7 cellular contexts compared by ENCODE assay signal in the genomic region with DNA sequence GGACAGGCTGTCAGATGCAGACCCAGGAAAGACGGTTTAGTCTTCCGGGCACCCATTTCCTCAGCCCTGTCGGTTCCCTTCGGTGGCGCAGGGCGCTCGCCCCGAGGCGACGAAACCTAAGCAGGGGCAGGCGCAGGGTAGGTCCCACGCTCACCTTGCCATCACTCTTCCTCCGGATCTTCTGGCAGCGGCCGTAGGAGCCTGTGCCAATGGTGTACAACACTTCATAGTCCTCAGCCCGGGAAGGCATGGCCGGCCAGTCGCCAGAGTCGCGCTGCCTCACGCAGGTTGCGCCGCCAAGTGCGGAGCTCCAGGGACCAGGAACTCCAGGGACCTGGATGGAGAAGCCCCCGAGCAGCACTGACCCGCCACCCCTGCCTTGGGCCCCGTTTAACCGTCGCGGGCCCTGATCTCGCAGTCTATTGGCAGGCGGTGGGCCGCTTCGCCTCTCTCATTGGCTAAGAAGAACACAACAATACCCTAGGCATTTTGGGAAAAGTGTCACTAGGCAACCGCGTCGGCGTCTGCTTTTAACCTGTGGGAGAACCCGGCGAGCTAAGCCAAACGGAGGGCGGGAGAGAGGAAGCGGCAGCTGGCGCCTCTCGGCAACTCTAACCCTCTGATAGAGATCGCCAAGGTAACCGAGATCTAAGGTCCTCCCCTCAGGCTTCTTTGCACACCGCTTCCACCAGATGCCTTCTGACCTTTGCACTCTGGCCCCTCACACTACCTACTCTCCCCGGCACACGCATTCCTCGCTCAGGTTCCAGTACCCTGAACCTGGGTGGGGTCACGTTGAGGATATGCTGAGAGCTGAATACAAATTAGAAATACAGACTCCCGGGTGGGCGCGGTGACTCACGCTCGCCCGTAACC. TPM values are rescaled to one million over a fixed set of nuclear protein-coding genes. Genes with fewer than 3 reads are reported as not detected.
DNase-seq lines count a peak whose midpoint lies in the region; ATAC-seq, FAIRE-seq and TF ChIP-seq lines count a peak whose summit lies in the region.

Gene NEK2 (minus strand): TSS at position 392 of the 876 bp plus-strand sequence. CDS start 142 bp downstream, at position 250.

- peak; percentile 82 for DNase-seq in GM18507 (ENCODE audit: extremely low spot score, insufficient read length, low read depth)
- peak; percentile 59 for DNase-seq in NCI-H187 treated with DMSO at 0.1 percent for 48 hours (lab: John Stamatoyannopoulos, UW)
- peak; percentile 88 for DNase-seq in T-helper 2 cell treated with Interferon-gamma antibody and Interleukin-4, amounts not matched to agents 5 μg/mL and 100 μg/mL, for 36 hours (ENCODE audit: low spot score)
- DNase-seq in astrocyte (ENCODE audit: low read depth), result peak; percentile 86
- peak; percentile 52 to 74 for DNase-seq in hippocampal formation (lab: John Stamatoyannopoulos, UW)
- peak; percentile 96 for DNase-seq in retina

- no peaks in the 10 kb centered on the region for H3K27me3 Mint-ChIP-seq in T-helper 2 cell treated with Interferon-gamma antibody and Interleukin-4, amounts not matched to agents 5 μg/mL and 100 μg/mL, for 36 hours (ENCODE audit: low read depth)
- peaks cover 3% of the 10 kb centered on the region for H3K27me3 Mint-ChIP-seq in astrocyte (ENCODE audit: low read depth, unreplicated experiment)

- peak within 1 kb of the TSS; percentile 46 for H3K27ac ChIP-seq in astrocyte (ENCODE audit: low read depth, low read length)

- H3K4me1 Mint-ChIP-seq in T-helper 2 cell treated with Interferon-gamma antibody and Interleukin-4, amounts not matched to agents 5 μg/mL and 100 μg/mL, for 36 hours (ENCODE audit: low read depth), result peaks cover 29% of the 10 kb centered on the region
- no peaks in the 10 kb centered on the region for H3K4me1 Mint-ChIP-seq in astrocyte (ENCODE audit: low read depth, unreplicated experiment)

- H3K27me3 ChIP-seq in astrocyte (ENCODE audit: insufficient read depth, low read length), result no peaks in the 10 kb centered on the region

- H3K27ac Mint-ChIP-seq in T-helper 2 cell treated with Interferon-gamma antibody and Interleukin-4, amounts not matched to agents 5 μg/mL and 100 μg/mL, for 36 hours, result peak within 1 kb of the TSS; percentile 85
- H3K27ac Mint-ChIP-seq in astrocyte (ENCODE audit: unreplicated experiment), result no peak within 1 kb of the TSS

- no peak for TF ChIP-seq CTCF in astrocyte (IDR thresholded peaks at IDR 0.05; ENCODE audit: insufficient read depth, low read depth, low read length)

- peaks cover 21% of the 10 kb centered on the region for H3K79me2 ChIP-seq in astrocyte (ENCODE audit: insufficient read depth, low read length)

- peaks cover 4% of the 10 kb centered on the region for H3K4me1 ChIP-seq in astrocyte (ENCODE audit: insufficient read depth, low read length)

- H3K4me2 ChIP-seq in astrocyte (ENCODE audit: low read length), result peak within 1 kb of the TSS; percentile 91

- no peaks in the 10 kb centered on the region for H3K9me3 ChIP-seq in astrocyte (ENCODE audit: insufficient read depth, low read depth, low read length)

- peak; percentile 92 for FAIRE-seq in GM18507 (lab: Jason Lieb, UNC)
- FAIRE-seq in astrocyte (lab: Jason Lieb, UNC), result no peak

- peak within 1 kb of the TSS; percentile 91 for H2AFZ ChIP-seq in astrocyte (ENCODE audit: low read depth, low read length)

- no peaks in the 10 kb centered on the region for H4K20me1 ChIP-seq in astrocyte (ENCODE audit: insufficient read depth, low read length)

- H3K36me3 ChIP-seq in astrocyte (ENCODE audit: insufficient read depth, low read length), result peaks cover 3% of the 10 kb centered on the region

- H3K4me3 Mint-ChIP-seq in T-helper 2 cell treated with Interferon-gamma antibody and Interleukin-4, amounts not matched to agents 5 μg/mL and 100 μg/mL, for 36 hours, result peak within 1 kb of the TSS; percentile 95
- peak within 1 kb of the TSS; percentile 89 for H3K4me3 Mint-ChIP-seq in astrocyte (ENCODE audit: unreplicated experiment)

- peak; percentile 84 for ATAC-seq in HG02970 (IDR thresholded peaks at IDR 0.05; ENCODE audit: low FRiP score, unreplicated experiment)

- H3K4me3 ChIP-seq in astrocyte (ENCODE audit: insufficient read depth, low read depth, low read length), result peak within 1 kb of the TSS; percentile 73

- H3K36me3 Mint-ChIP-seq in T-helper 2 cell treated with Interferon-gamma antibody and Interleukin-4, amounts not matched to agents 5 μg/mL and 100 μg/mL, for 36 hours (ENCODE audit: low read depth), result peaks cover 27% of the 10 kb centered on the region
- no peaks in the 10 kb centered on the region for H3K36me3 Mint-ChIP-seq in astrocyte (ENCODE audit: low read depth, unreplicated experiment)

- H3K9me3 Mint-ChIP-seq in T-helper 2 cell treated with Interferon-gamma antibody and Interleukin-4, amounts not matched to agents 5 μg/mL and 100 μg/mL, for 36 hours, result no peaks in the 10 kb centered on the region
- no peaks in the 10 kb centered on the region for H3K9me3 Mint-ChIP-seq in astrocyte (ENCODE audit: unreplicated experiment)

- peak within 1 kb of the TSS; percentile 80 for H3K9ac ChIP-seq in astrocyte (ENCODE audit: low read length)

RNA-seq across cellular contexts. Expression of gene NEK2, which starts in this region (rescaled TPM):
- 1.4 and 1.6 TPM in 2 replicates for total RNA-seq in astrocyte

Comparison
In these comparisons a context has a peak if more than half of its experiments do, and no peak if none do; other contexts are left out.
1. Peak in every context shown above with its lines: DNase-seq, ATAC-seq, H3K4me3 ChIP-seq and H3K27ac ChIP-seq.